9 cellular contexts compared by ENCODE assay signal in the genomic region with DNA sequence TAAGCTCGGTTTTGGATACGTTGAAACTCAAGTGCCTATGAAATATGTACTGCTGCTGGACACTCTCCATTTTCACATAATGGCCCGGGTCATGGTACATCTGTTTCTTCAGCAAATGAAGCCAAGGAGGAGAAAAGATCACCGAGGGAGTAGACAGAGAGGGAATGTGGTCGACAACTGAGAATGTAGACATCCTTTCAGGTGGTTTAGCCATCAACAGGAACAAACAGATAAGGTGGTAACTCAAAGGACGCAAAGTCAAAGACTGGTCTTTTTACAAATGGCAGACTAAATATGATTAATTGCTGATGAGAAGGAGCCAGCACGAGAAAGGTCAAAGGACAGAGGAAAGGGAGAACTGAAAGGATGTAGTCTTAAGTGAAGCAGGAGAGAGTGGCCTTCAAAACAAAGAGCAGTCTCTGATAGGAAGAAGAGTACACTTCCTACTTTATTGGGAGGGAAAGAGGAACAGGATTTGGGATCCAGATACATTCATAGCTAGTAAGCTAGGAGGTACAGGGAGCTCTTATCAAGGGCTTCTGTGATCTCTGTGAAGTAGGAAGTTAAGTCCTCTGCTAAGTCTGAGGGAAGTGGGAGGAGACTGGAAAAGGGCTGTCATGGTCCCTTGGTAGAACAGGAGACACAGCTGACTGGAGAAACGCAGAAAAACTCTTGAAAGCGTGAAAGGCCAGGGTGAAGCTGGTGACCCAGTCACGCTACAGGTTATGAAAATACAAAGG. TPM values are rescaled to one million over a fixed set of nuclear protein-coding genes. Genes with fewer than 3 reads are reported as not detected.
DNase-seq lines count a peak whose midpoint lies in the region; ATAC-seq lines count a peak whose summit lies in the region.
"Had no signal": no experiment of that assay in that cellular context is flagged by ENCODE, and none has a peak within 500 bp of the region (broad histone marks: within the 10 kb centered on the region; RNA-seq: fewer than 3 reads in every experiment).

No MANE protein-coding gene starts in this region.

- H3K27me3 ChIP-seq in H7 (ENCODE audit: control insufficient read depth, insufficient read depth, low read length): no peaks in the 10 kb centered on the region

- intact Hi-C loops in sciatic nerve (cut with DNase I): no loop called here

- H3K9me3 Mint-ChIP-seq in stimulated activated effector memory CD8-positive, alpha-beta T cell treated with anti-CD3 and anti-CD28 coated beads, Interleukin-12 subunit alpha, Interleukin-12 subunit beta, amount 100 ng/mL, for 72 hours: no peaks in the 10 kb centered on the region

- peak overlapping the region; percentile 26 for H3K27ac Mint-ChIP-seq in stimulated activated effector memory CD8-positive, alpha-beta T cell treated with anti-CD3 and anti-CD28 coated beads, Interleukin-12 subunit alpha, Interleukin-12 subunit beta, amount 100 ng/mL, for 72 hours

- peaks cover 10% of the 10 kb centered on the region for H3K36me3 ChIP-seq in H7 (replicated peaks; ENCODE audit: control insufficient read depth, insufficient read depth, low read length)

- H3K4me3 Mint-ChIP-seq in stimulated activated effector memory CD8-positive, alpha-beta T cell treated with anti-CD3 and anti-CD28 coated beads, Interleukin-12 subunit alpha, Interleukin-12 subunit beta, amount 100 ng/mL, for 72 hours: no peak overlapping the region

- DNase-seq in NCI-H82 (lab: John Stamatoyannopoulos, UW) (peak; percentile 10), NCI-H82 treated with DMSO at 0.1 percent for 48 hours (lab: John Stamatoyannopoulos, UW; ENCODE audit: unreplicated experiment) (no peak), MV-4-11 (lab: John Stamatoyannopoulos, UW) (peak; percentile 74), H7 (no peak), sciatic nerve (ENCODE audit: low spot score) (no peak), SK-N-DZ (ENCODE audit: low spot score) (no peak)
- no peak for DNase-seq in stimulated activated effector memory CD8-positive, alpha-beta T cell treated with anti-CD3 and anti-CD28 coated beads, Interleukin-12 subunit alpha, Interleukin-12 subunit beta, amount 100 ng/mL, for 72 hours (ENCODE audit: low spot score in 2 of 2)
- DNase-seq: GM23248 had no signal

- ATAC-seq in HG02678 (IDR thresholded peaks at IDR 0.05; ENCODE audit: unreplicated experiment) (peak; percentile 76), sciatic nerve (no peak)
- ATAC-seq in stimulated activated effector memory CD8-positive, alpha-beta T cell treated with anti-CD3 and anti-CD28 coated beads, Interleukin-12 subunit alpha, Interleukin-12 subunit beta, amount 100 ng/mL, for 72 hours: peak; percentile 21

- H3K4me3 ChIP-seq in H7 (ENCODE audit: insufficient read depth, low read depth, low read length): no peak overlapping the region
- H3K4me3 ChIP-seq: GM23248 had no signal

- peaks cover 19% of the 10 kb centered on the region for H3K4me1 Mint-ChIP-seq in stimulated activated effector memory CD8-positive, alpha-beta T cell treated with anti-CD3 and anti-CD28 coated beads, Interleukin-12 subunit alpha, Interleukin-12 subunit beta, amount 100 ng/mL, for 72 hours

- peaks cover 90% of the 10 kb centered on the region for H3K36me3 Mint-ChIP-seq in stimulated activated effector memory CD8-positive, alpha-beta T cell treated with anti-CD3 and anti-CD28 coated beads, Interleukin-12 subunit alpha, Interleukin-12 subunit beta, amount 100 ng/mL, for 72 hours

RNA-seq across cellular contexts. Expression of a gene that starts 28.3 kb away (rescaled TPM):
- 72.5 and 78.1 TPM in 2 replicates for total RNA-seq in H7 (2014; rRNA removed; shearing (Covaris generic))
- 35.8 TPM for total RNA-seq in sciatic nerve
- 46.8 and 52.2 TPM in 2 replicates for polyA plus RNA-seq in SK-N-DZ (2014; cell fraction: cytosol; rRNA removed)
- 61.4 and 70.6 TPM in 2 replicates for polyA plus RNA-seq in SK-N-DZ (2014; cell fraction: nucleus; rRNA removed)

RNA-seq across cellular contexts. Expression of a gene that starts 45.9 kb away (rescaled TPM):
- total RNA-seq in H7 (2014; rRNA removed; shearing (Covaris generic)): 0.67 and 1.8 TPM in 2 replicates
- total RNA-seq in sciatic nerve: 0.45 TPM
- not detected in 2 replicates for polyA plus RNA-seq in SK-N-DZ (2014; cell fraction: cytosol; rRNA removed)
- polyA plus RNA-seq in SK-N-DZ (2014; cell fraction: nucleus; rRNA removed): 0.32 and 1.6 TPM in 2 replicates
- polyA plus RNA-seq: GM23248 had no signal

Comparison
In these comparisons a context has a peak if more than half of its experiments do, and no peak if none do; other contexts are left out.
1. DNase-seq: peak in NCI-H82 (single experiment) and MV-4-11 (single experiment); none in NCI-H82 treated with DMSO at 0.1 percent for 48 hours (single experiment), stimulated activated effector memory CD8-positive, alpha-beta T cell treated with anti-CD3 and anti-CD28 coated beads, Interleukin-12 subunit alpha, Interleukin-12 subunit beta, amount 100 ng/mL, for 72 hours (0 of 2), H7 (single experiment), sciatic nerve (single experiment) and SK-N-DZ (single experiment).